8 cellular contexts compared by ENCODE assay signal in the genomic region with DNA sequence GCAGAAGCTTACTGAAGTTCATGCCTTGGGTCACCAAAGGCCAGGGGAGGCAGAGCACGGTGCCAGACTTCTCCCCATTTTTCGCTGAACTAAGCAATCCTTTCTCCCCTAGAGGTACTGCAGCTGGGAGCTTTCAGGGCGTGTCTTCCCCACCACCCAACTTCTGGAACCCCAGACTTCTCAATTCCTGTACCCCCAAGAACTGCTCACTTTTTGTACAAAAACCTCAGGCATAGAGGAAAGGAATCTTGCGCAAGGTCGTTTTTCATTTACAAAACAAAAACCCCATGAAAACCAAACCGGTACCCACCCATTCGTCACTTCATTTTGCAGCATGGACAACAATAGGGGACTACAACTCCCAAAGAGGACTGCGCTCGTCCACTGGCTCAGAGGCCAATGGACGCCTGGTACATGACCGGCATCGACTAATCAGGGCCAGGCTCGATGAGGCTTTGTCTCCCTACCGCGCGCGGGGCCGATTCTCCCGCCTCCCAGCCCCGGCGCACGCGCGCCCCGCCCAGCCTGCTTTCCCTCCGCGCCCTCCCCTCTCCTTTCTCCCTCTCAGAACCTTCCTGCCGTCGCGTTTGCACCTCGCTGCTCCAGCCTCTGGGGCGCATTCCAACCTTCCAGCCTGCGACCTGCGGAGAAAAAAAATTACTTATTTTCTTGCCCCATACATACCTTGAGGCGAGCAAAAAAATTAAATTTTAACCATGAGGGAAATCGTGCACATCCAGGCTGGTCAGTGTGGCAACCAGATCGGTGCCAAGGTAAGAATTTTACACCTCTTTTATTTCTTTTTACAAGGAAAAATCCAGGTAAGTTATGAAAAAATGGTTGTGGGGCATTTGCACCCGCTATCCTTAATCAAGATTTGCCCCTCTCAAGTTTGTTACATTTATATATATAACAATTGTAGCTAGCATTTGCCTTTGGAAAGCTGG. TPM values are rescaled to one million over a fixed set of nuclear protein-coding genes. Genes with fewer than 3 reads are reported as not detected.
A peak's percentile ranks its signal among the peaks of the same experiment; 100 is the strongest.
DNase-seq lines count a peak whose midpoint lies in the region; ATAC-seq and TF ChIP-seq lines count a peak whose summit lies in the region.

TUBB (plus strand) TSS at position 562 of the 947 bp plus-strand sequence; CDS start at position 717, 155 bp downstream.

- peaks cover 3% of the 10 kb centered on the region for H4K20me1 ChIP-seq in mammary epithelial cell (ENCODE audit: insufficient read depth, low read length)

- peak; percentile 42 for ATAC-seq in HG03135 (IDR thresholded peaks at IDR 0.05; ENCODE audit: unreplicated experiment)

- WGBS in mammary epithelial cell (ENCODE audit: low coverage, missing lambda C conversion rate), result 0% methylated on average over 18 of the region's 38 CpGs

- peaks cover 18% of the 10 kb centered on the region for H3K36me3 ChIP-seq in mammary epithelial cell (ENCODE audit: insufficient read depth, low read length)
- H3K36me3 ChIP-seq in iPS-20b (ENCODE audit: insufficient read depth, low read depth, low read length), result peaks cover 40% of the 10 kb centered on the region
- peaks cover 20 to 26% (median 24%) of the 10 kb centered on the region in 3 donors for H3K36me3 ChIP-seq in skeletal muscle tissue (ENCODE audit: control insufficient read depth in 3 of 3, insufficient read depth in 3 of 3, low read length in 3 of 3)

- DNase-seq in A172 (ENCODE audit: low spot score) (peak; percentile 97), NCI-H226 (peak; percentile 99), mammary epithelial cell (peak; percentile 98)

- in situ Hi-C loops in mammary epithelial cell (cut with MboI; ENCODE audit: low sequenced_read_pairs in 2 of 2), result loop anchor here (5.0 kb wide), 1 partner anchor 38 kb away; no protein-coding TSS in a partner anchor

- peak; percentile 97 for TF ChIP-seq POLR2A in GM18526 (IDR thresholded peaks at IDR 0.05; ENCODE audit: extremely low read depth, insufficient read length)

- TSS peak; percentile 57 for BruUV-seq in mammary epithelial cell (replicated peaks; lab: Mats Ljungman, UMichigan)

- H3K4me1 ChIP-seq in mammary epithelial cell (ENCODE audit: insufficient read depth, low read length) (peaks cover 44% of the 10 kb centered on the region), iPS-20b (ENCODE audit: insufficient read depth, low read length) (peaks cover 10% of the 10 kb centered on the region), skeletal muscle tissue (ENCODE audit: control insufficient read depth in 3 of 3, insufficient read depth in 3 of 3, low read length in 3 of 3) (peaks cover 28 to 43% (median 35%) of the 10 kb centered on the region in 3 donors)

- H3K4me3 ChIP-seq in WI38 (ENCODE audit: low read depth, low read length), result peak within 1 kb of the TSS; percentile 95
- H3K4me3 ChIP-seq in mammary epithelial cell (replicated peaks in 1 of 3; ENCODE audit: insufficient read depth in 1 of 3, low read depth in 2 of 3, low read length in 3 of 3), result peak within 1 kb of the TSS; percentile 60 to 100 (median 96)
- peak within 1 kb of the TSS; percentile 98 for H3K4me3 ChIP-seq in iPS-20b (ENCODE audit: low read length)
- H3K4me3 ChIP-seq in skeletal muscle tissue (ENCODE audit: low read length in 3 of 3), result peak within 1 kb of the TSS; percentile 76 to 98 (median 81)

- CTCF ChIA-PET in mammary epithelial cell (lab: Charles Lee; ENCODE audit: low non-redundant PET), result no interaction called here

- TF ChIP-seq CTCF in WI38 (IDR thresholded peaks at IDR 0.05; ENCODE audit: low read depth, low read length), result no peak
- TF ChIP-seq CTCF in mammary epithelial cell (conservative IDR thresholded peaks at IDR 0.05 in 1 of 2, IDR thresholded peaks at IDR 0.05 in 1 of 2; ENCODE audit: extremely low read depth in 1 of 2, insufficient read depth in 1 of 2, low read depth in 1 of 2, low read length in 2 of 2), result no peak

- peak within 1 kb of the TSS; percentile 87 for H3K4me2 ChIP-seq in mammary epithelial cell (ENCODE audit: insufficient read depth, low read depth, low read length)

- H2AFZ ChIP-seq in mammary epithelial cell (ENCODE audit: low read depth, low read length), result peak within 1 kb of the TSS; percentile 82

- H3K27me3 ChIP-seq in mammary epithelial cell (ENCODE audit: insufficient read depth, low read length) (no peaks in the 10 kb centered on the region), iPS-20b (ENCODE audit: insufficient read depth, low read length) (no peaks in the 10 kb centered on the region), skeletal muscle tissue (ENCODE audit: control insufficient read depth in 3 of 3, insufficient read depth in 3 of 3, low read length in 3 of 3) (no peaks in the 10 kb centered on the region)

- H3K9ac ChIP-seq in mammary epithelial cell (ENCODE audit: insufficient read depth, low read length) (peak within 1 kb of the TSS; percentile 97), iPS-20b (ENCODE audit: low read depth, low read length) (peak within 1 kb of the TSS; percentile 99), skeletal muscle tissue (ENCODE audit: low read depth in 1 of 3, low read length in 3 of 3) (peak within 1 kb of the TSS; percentile 91 to 93 (median 92))

- H3K27ac ChIP-seq in mammary epithelial cell (ENCODE audit: insufficient read depth, low read depth, low read length) (peak within 1 kb of the TSS; percentile 96), iPS-20b (ENCODE audit: low read length) (peak within 1 kb of the TSS; percentile 91), skeletal muscle tissue (ENCODE audit: low read depth, low read length) (peak within 1 kb of the TSS; percentile 96)

- H3K9me3 ChIP-seq in mammary epithelial cell (replicated peaks; ENCODE audit: insufficient read depth, low read length) (no peaks in the 10 kb centered on the region), iPS-20b (ENCODE audit: insufficient read depth, low read depth, low read length) (no peaks in the 10 kb centered on the region), skeletal muscle tissue (ENCODE audit: control insufficient read depth in 3 of 3, low read length in 3 of 3) (no peaks in the 10 kb centered on the region)

- dilution Hi-C loops in mammary epithelial cell (cut with HindIII; ENCODE audit: low sequenced_read_pairs), result loop anchor here (10.0 kb wide), 1 partner anchor 75 kb away; the partner anchor contains the start of gene C6orf136

- peaks cover 73% of the 10 kb centered on the region for H3K79me2 ChIP-seq in mammary epithelial cell (ENCODE audit: insufficient read depth, low read length)

- intact Hi-C loops in mammary epithelial cell (cut with micrococcal nuclease), result loop anchor here (2.0 kb wide), 1 partner anchor 163 kb away; the partner anchor contains the start of genes GNL1 and PRR3

RNA-seq across cellular contexts. Expression of gene TUBB, which starts in this region (rescaled TPM):
- total RNA-seq in A172 (2014; rRNA removed; shearing (Covaris generic)), result 1,118 and 1,364 TPM in 2 replicates
- 100 to 1,000 TPM; 400 to 787 TPM for total RNA-seq in mammary epithelial cell
- 1,634 TPM for polyA plus RNA-seq in mammary epithelial cell
- polyA minus RNA-seq in mammary epithelial cell, result 1,336 TPM
- total RNA-seq in skeletal muscle tissue, result 317 TPM

Comparison
In these comparisons a context has a peak if more than half of its experiments do, and no peak if none do; other contexts are left out.
1. Peak in every context shown above with its lines: DNase-seq, ATAC-seq, H3K4me3 ChIP-seq and H3K27ac ChIP-seq.